Comparison of ENCODE assay signal across 14 cellular contexts in genomic region chr11:27291302-27291889, GRCh38.
DNase-seq lines count a peak whose midpoint lies in the region; ATAC-seq, FAIRE-seq and TF ChIP-seq lines count a peak whose summit lies in the region.
"Had no signal": no experiment of that assay in that cellular context is flagged by ENCODE, and none has a peak within 500 bp of the region (broad histone marks: within the 10 kb centered on the region; RNA-seq: fewer than 3 reads in every experiment).

No MANE protein-coding gene starts in this region.

- no peak overlapping the region for H3K4me2 ChIP-seq in H1 (ENCODE audit: insufficient read depth in 1 of 2, low read depth in 2 of 2, low read length in 2 of 2)

- H3K27me3 ChIP-seq in H1 (replicated peaks in 1 of 4; ENCODE audit: control insufficient read depth in 3 of 4, extremely low read depth in 1 of 4, insufficient read depth in 3 of 4, low read length in 3 of 4) (no peaks in the 10 kb centered on the region), stomach (no peaks in the 10 kb centered on the region)
- H3K27me3 ChIP-seq: pancreas had no signal

- H3K79me1 ChIP-seq in H1 (ENCODE audit: low read depth, low read length) = no peaks in the 10 kb centered on the region

- H3K23me2 ChIP-seq in H1 (ENCODE audit: low read depth, low read length) = no peaks in the 10 kb centered on the region

- H4K5ac ChIP-seq in H1 (ENCODE audit: insufficient read length, low read depth, low read length) = no peak overlapping the region

- no peak overlapping the region for H2AK5ac ChIP-seq in H1 (ENCODE audit: low read depth, low read length)

- 95% methylated on average over 6 of the region's 6 CpGs; no CpG with 5 or more reads in 1 of the 2 experiments for WGBS in H1 (ENCODE audit: extremely low coverage in 1 of 2, insufficient coverage in 1 of 2, insufficient read length in 1 of 2, insufficient replicate concordance in 2 of 2, low coverage in 1 of 2, low lambda C conversion rate in 2 of 2, missing lambda C conversion rate in 1 of 2), 2 experiments
- 91 to 99% (median 93%) methylated on average over 6 of the region's 6 CpGs for whole genome bisulfite sequencing in stomach, 5 donors

- H2AFZ ChIP-seq in H1 (ENCODE audit: low read length) = no peak overlapping the region

- H3K9me3 ChIP-seq in H1 (ENCODE audit: insufficient read depth in 2 of 2, low read depth in 1 of 2, low read length in 1 of 2) (peaks cover 13 to 16% of the 10 kb centered on the region in 2 experiments), stomach (peaks cover 0 to 5% (median 1%) of the 10 kb centered on the region in 4 donors)
- H3K9me3 ChIP-seq: pancreas had no signal

- H3K14ac ChIP-seq in H1 (ENCODE audit: insufficient read length) = no peak overlapping the region

- H3K4me3 Mint-ChIP-seq in activated naive CD8-positive, alpha-beta T cell treated with anti-CD3 and anti-CD28 coated beads for 36 hours = no peak overlapping the region
- no peak overlapping the region for H3K4me3 Mint-ChIP-seq in activated naive CD8-positive, alpha-beta T cell treated with anti-CD3 and anti-CD28 coated beads, Interleukin-2, amount 50 U/mL, for 24 hours

- CTCF ChIA-PET in H1 (lab: Charles Lee; ENCODE audit: partially characterized antibody) = interaction anchor here (1.2 to 7.0 kb wide), 2 partner anchors 88 to 103 kb away, joined by 3 to 82 read pairs; no protein-coding TSS in a partner anchor

- no peak overlapping the region for H3K4ac ChIP-seq in H1 (replicated peaks; ENCODE audit: insufficient read length, low read depth, low read length)

- H3K27me3 Mint-ChIP-seq in activated naive CD8-positive, alpha-beta T cell treated with anti-CD3 and anti-CD28 coated beads for 36 hours = peaks cover 3% of the 10 kb centered on the region
- peaks cover 5% of the 10 kb centered on the region for H3K27me3 Mint-ChIP-seq in activated naive CD8-positive, alpha-beta T cell treated with anti-CD3 and anti-CD28 coated beads, Interleukin-2, amount 50 U/mL, for 24 hours

- peaks cover 0 to 10% (median 0%) of the 10 kb centered on the region in 4 experiments; a peak in 1 of 8 replicates for H3K36me3 ChIP-seq in H1 (ENCODE audit: control insufficient read depth in 2 of 4, insufficient read depth in 4 of 4, low read length in 3 of 4)
- H3K36me3 ChIP-seq in stomach = no peaks in the 10 kb centered on the region
- H3K36me3 ChIP-seq: pancreas had no signal

- H3K4me1 Mint-ChIP-seq in activated naive CD8-positive, alpha-beta T cell treated with anti-CD3 and anti-CD28 coated beads for 36 hours = no peaks in the 10 kb centered on the region
- no peaks in the 10 kb centered on the region for H3K4me1 Mint-ChIP-seq in activated naive CD8-positive, alpha-beta T cell treated with anti-CD3 and anti-CD28 coated beads, Interleukin-2, amount 50 U/mL, for 24 hours

- ATAC-seq in activated naive CD8-positive, alpha-beta T cell treated with anti-CD3 and anti-CD28 coated beads, Interleukin-2, amount 50 U/mL, for 24 hours = no peak

- no peak overlapping the region for H4K8ac ChIP-seq in H1 (ENCODE audit: extremely low read depth, insufficient read depth, low read length)

- H2BK12ac ChIP-seq in H1 (ENCODE audit: low read depth, low read length) = no peak overlapping the region

- no peak overlapping the region for H2BK20ac ChIP-seq in H1 (ENCODE audit: low read length)

- H3K18ac ChIP-seq in H1 (ENCODE audit: extremely low read depth, low read length) = no peak overlapping the region

- H3K27ac Mint-ChIP-seq in activated naive CD8-positive, alpha-beta T cell treated with anti-CD3 and anti-CD28 coated beads for 36 hours = no peak overlapping the region
- H3K27ac Mint-ChIP-seq in activated naive CD8-positive, alpha-beta T cell treated with anti-CD3 and anti-CD28 coated beads, Interleukin-2, amount 50 U/mL, for 24 hours = no peak overlapping the region

- H3K4me3 ChIP-seq in H1 (ENCODE audit: extremely low read depth in 1 of 4, insufficient read depth in 2 of 4, low read depth in 3 of 4, low read length in 4 of 4) (no peak overlapping the region), stomach (no peak overlapping the region)
- H3K4me3 ChIP-seq: pancreas had no signal

- intact Hi-C loops in stomach (cut with DNase I; ENCODE audit: low total_unique reads) = loop anchor here (5.0 to 10.0 kb wide), 2 partner anchors 104 to 183 kb away; partner anchors contain the start of gene LGR4

- no peak overlapping the region for H3K27ac ChIP-seq in H1 (ENCODE audit: low read depth, low read length)
- peak overlapping the region in 2 of 5 donors; percentile 46 to 52 for H3K27ac ChIP-seq in stomach
- H3K27ac ChIP-seq: pancreas, VCaP had no signal

- H3K23ac ChIP-seq in H1 (ENCODE audit: insufficient read length) = no peak overlapping the region

- no peaks in the 10 kb centered on the region for H4K20me1 ChIP-seq in H1 (replicated peaks in 1 of 2; ENCODE audit: control insufficient read depth in 1 of 2, insufficient read depth in 2 of 2, low read length in 2 of 2)

- H3K79me2 ChIP-seq in H1 (ENCODE audit: control insufficient read depth in 1 of 2, insufficient read depth in 2 of 2, low read length in 2 of 2) = no peaks in the 10 kb centered on the region

- TF ChIP-seq CTCF in H1 (IDR thresholded peaks at IDR 0.05; ENCODE audit: control extremely low read depth in 1 of 3, insufficient read depth in 1 of 3, low read depth in 1 of 3, low read length in 3 of 3) (no peak), stomach (IDR thresholded peaks at IDR 0.05) (no peak), GM10266 (IDR thresholded peaks at IDR 0.05; ENCODE audit: control insufficient read depth, insufficient read depth, low read depth, missing control alignments) (no peak)

- H3K9me3 Mint-ChIP-seq in activated naive CD8-positive, alpha-beta T cell treated with anti-CD3 and anti-CD28 coated beads for 36 hours = peaks cover 19% of the 10 kb centered on the region
- H3K9me3 Mint-ChIP-seq in activated naive CD8-positive, alpha-beta T cell treated with anti-CD3 and anti-CD28 coated beads, Interleukin-2, amount 50 U/mL, for 24 hours = peaks cover 26% of the 10 kb centered on the region

- H3K4me1 ChIP-seq in H1 (replicated peaks in 1 of 4; ENCODE audit: control insufficient read depth in 3 of 4, insufficient read depth in 4 of 4, low read length in 3 of 4) (peaks cover 0 to 3% (median 0%) of the 10 kb centered on the region in 4 experiments; a peak in 2 of 7 replicates), stomach (peaks cover 0 to 2% (median 0%) of the 10 kb centered on the region in 4 donors)

- H3K36me3 Mint-ChIP-seq in activated naive CD8-positive, alpha-beta T cell treated with anti-CD3 and anti-CD28 coated beads for 36 hours = no peaks in the 10 kb centered on the region
- no peaks in the 10 kb centered on the region for H3K36me3 Mint-ChIP-seq in activated naive CD8-positive, alpha-beta T cell treated with anti-CD3 and anti-CD28 coated beads, Interleukin-2, amount 50 U/mL, for 24 hours (ENCODE audit: low read depth)

- H2BK5ac ChIP-seq in H1 (ENCODE audit: low read depth, low read length) = no peak overlapping the region

- TF ChIP-seq EP300 in H1 (IDR thresholded peaks at IDR 0.05; ENCODE audit: borderline replicate concordance in 1 of 2, low read depth in 2 of 2, low read length in 2 of 2) (no peak), stomach (IDR thresholded peaks at IDR 0.05) (no peak)

- TF ChIP-seq POLR2A in H1 (IDR thresholded peaks at IDR 0.05; ENCODE audit: control extremely low read depth in 1 of 2, low read depth in 2 of 2, low read length in 2 of 2) (no peak), stomach (IDR thresholded peaks at IDR 0.05) (no peak)

- POLR2A ChIA-PET in H1 (lab: Charles Lee; ENCODE audit: partially characterized antibody) = no interaction called here

- H4K91ac ChIP-seq in H1 (replicated peaks; ENCODE audit: insufficient read length, low read length) = no peak overlapping the region

- no peak overlapping the region for H3K56ac ChIP-seq in H1 (replicated peaks; ENCODE audit: insufficient read length, low read depth, low read length)

- no peak overlapping the region for H3K9ac ChIP-seq in H1 (replicated peaks in 1 of 4; ENCODE audit: extremely low read depth in 1 of 4, low read depth in 3 of 4, low read length in 3 of 4)

- peak; percentile 2 for DNase-seq in activated naive CD8-positive, alpha-beta T cell treated with anti-CD3 and anti-CD28 coated beads for 36 hours
- DNase-seq in activated naive CD8-positive, alpha-beta T cell treated with anti-CD3 and anti-CD28 coated beads, Interleukin-2, amount 50 U/mL, for 24 hours = no peak
- peak; percentile 60 for DNase-seq in NCI-H69 (lab: John Stamatoyannopoulos, UW)
- DNase-seq in H1 (ENCODE audit: low read depth in 1 of 2, low spot score in 2 of 2) = no peak
- peak; percentile 55 for DNase-seq in stomach
- no peak for DNase-seq in NCI-H226
- DNase-seq in ecto neural progenitor cell (ENCODE audit: low spot score) = no peak
- DNase-seq in GM10266 (ENCODE audit: extremely low spot score) = no peak
- DNase-seq: activated T-cell treated with anti-CD3 and anti-CD28 coated beads, Interleukin-2, amount 50 U/mL, for 48 hours; AML-193; pancreas had no signal

- H2BK120ac ChIP-seq in H1 (replicated peaks; ENCODE audit: low read depth, low read length) = no peak overlapping the region

- no peak overlapping the region for H2BK15ac ChIP-seq in H1 (ENCODE audit: low read length)

- TF ChIP-seq RAD21 in H1 (IDR thresholded peaks at IDR 0.05 in 1 of 2, conservative IDR thresholded peaks at IDR 0.05 in 1 of 2; ENCODE audit: low read depth in 2 of 2, low read length in 2 of 2) = no peak

- no peak for FAIRE-seq in H1 (lab: Jason Lieb, UNC)
- FAIRE-seq: astrocyte, endometrium, pancreas had no signal

TF ChIP-seq in H1, 55 proteins besides CTCF, POLR2A, EP300 and RAD21:
- TF ChIP-seq CBX5 (IDR thresholded peaks at IDR 0.05; ENCODE audit: low read depth, low read length) (0 out of 2 replicates have a peak, but pooled peaks have one; percentile 83), USF2 (IDR thresholded peaks at IDR 0.05; ENCODE audit: low read length) (no peak)
TF ChIP-seq in H1: peak in this region for 1.

Comparison
In these comparisons a context has a peak if more than half of its experiments do, and no peak if none do; other contexts are left out.
1. DNase-seq: peak in activated naive CD8-positive, alpha-beta T cell treated with anti-CD3 and anti-CD28 coated beads for 36 hours (single experiment), NCI-H69 (single experiment) and stomach (single experiment); none in activated naive CD8-positive, alpha-beta T cell treated with anti-CD3 and anti-CD28 coated beads, Interleukin-2, amount 50 U/mL, for 24 hours (single experiment), H1 (0 of 2), NCI-H226 (single experiment), ecto neural progenitor cell (single experiment) and GM10266 (single experiment).